8 cellular contexts compared by ENCODE assay signal in genomic region chr17:35087731-35088646, GRCh38. TPM values are rescaled to one million over a fixed set of nuclear protein-coding genes. Genes with fewer than 3 reads are reported as not detected.
DNase-seq lines count a peak whose midpoint lies in the region; ATAC-seq and TF ChIP-seq lines count a peak whose summit lies in the region.

No MANE protein-coding gene starts in this region.

- H3K4me1 Mint-ChIP-seq in activated T-helper 1 cell treated with anti-CD3 and anti-CD28 coated beads, Interleukin-12 subunit alpha, Interleukin-12 subunit beta, Interleukin-2, Interleukin-4 antibody, amounts not matched to agents 30 ng/mL and 10 ng/mL and 1 ng/mL, durations not matched to agents 14 hours and 24 hours and 36 hours (ENCODE audit: low read depth), result peaks cover 60% of the 10 kb centered on the region

- H3K36me3 Mint-ChIP-seq in activated T-helper 1 cell treated with anti-CD3 and anti-CD28 coated beads, Interleukin-12 subunit alpha, Interleukin-12 subunit beta, Interleukin-2, Interleukin-4 antibody, amounts not matched to agents 30 ng/mL and 10 ng/mL and 1 ng/mL, durations not matched to agents 14 hours and 24 hours and 36 hours (ENCODE audit: low read depth), result peaks cover 10% of the 10 kb centered on the region

- peak overlapping the region; percentile 93 for H3K4me3 Mint-ChIP-seq in activated T-helper 1 cell treated with anti-CD3 and anti-CD28 coated beads, Interleukin-12 subunit alpha, Interleukin-12 subunit beta, Interleukin-2, Interleukin-4 antibody, amounts not matched to agents 30 ng/mL and 10 ng/mL and 1 ng/mL, durations not matched to agents 14 hours and 24 hours and 36 hours

- peak overlapping the region; percentile 74 for H3K4me3 ChIP-seq in fibroblast of pulmonary artery (replicated peaks; ENCODE audit: low read depth, low read length)

- TF ChIP-seq CTCF in fibroblast of pulmonary artery (IDR thresholded peaks at IDR 0.05; ENCODE audit: low read length, missing control alignments), result peak; percentile 6

- peak overlapping the region; percentile 93 for H3K27ac Mint-ChIP-seq in activated T-helper 1 cell treated with anti-CD3 and anti-CD28 coated beads, Interleukin-12 subunit alpha, Interleukin-12 subunit beta, Interleukin-2, Interleukin-4 antibody, amounts not matched to agents 30 ng/mL and 10 ng/mL and 1 ng/mL, durations not matched to agents 14 hours and 24 hours and 36 hours

- intact Hi-C loops in activated T-helper 1 cell treated with anti-CD3 and anti-CD28 coated beads, Interleukin-12 subunit alpha, Interleukin-12 subunit beta, Interleukin-2, Interleukin-4 antibody, amounts not matched to agents 30 ng/mL and 10 ng/mL and 1 ng/mL, durations not matched to agents 14 hours and 24 hours and 36 hours (cut with micrococcal nuclease), result loop anchor here (1.0 kb wide), 4 partner anchors 8 to 25 kb away; partner anchors contain the start of gene RFFL

- H3K9me3 Mint-ChIP-seq in activated T-helper 1 cell treated with anti-CD3 and anti-CD28 coated beads, Interleukin-12 subunit alpha, Interleukin-12 subunit beta, Interleukin-2, Interleukin-4 antibody, amounts not matched to agents 30 ng/mL and 10 ng/mL and 1 ng/mL, durations not matched to agents 14 hours and 24 hours and 36 hours, result no peaks in the 10 kb centered on the region

- H3K27me3 Mint-ChIP-seq in activated T-helper 1 cell treated with anti-CD3 and anti-CD28 coated beads, Interleukin-12 subunit alpha, Interleukin-12 subunit beta, Interleukin-2, Interleukin-4 antibody, amounts not matched to agents 30 ng/mL and 10 ng/mL and 1 ng/mL, durations not matched to agents 14 hours and 24 hours and 36 hours (ENCODE audit: insufficient read depth), result no peaks in the 10 kb centered on the region

- DNase-seq in COLO668 (lab: John Stamatoyannopoulos, UW; ENCODE audit: unreplicated experiment) (peak; percentile 21), NCI-H226 (peak; percentile 22), fibroblast of pulmonary artery (ENCODE audit: low read depth) (peak; percentile 52), myocyte (ENCODE audit: low read depth) (peak; percentile 80), ureter (ENCODE audit: low spot score) (peak; percentile 56)
- DNase-seq in activated T-helper 1 cell treated with anti-CD3 and anti-CD28 coated beads, Interleukin-12 subunit alpha, Interleukin-12 subunit beta, Interleukin-2, Interleukin-4 antibody, amounts not matched to agents 30 ng/mL and 10 ng/mL and 1 ng/mL, durations not matched to agents 14 hours and 24 hours and 36 hours (ENCODE audit: low spot score), result peak; percentile 34

- ATAC-seq in GM21619 (IDR thresholded peaks at IDR 0.05; ENCODE audit: unreplicated experiment) (peak; percentile 10), GM21423 (IDR thresholded peaks at IDR 0.05; ENCODE audit: unreplicated experiment) (no peak)

RNA-seq across cellular contexts. Expression of gene RFFL, which starts 24.5 kb away (rescaled TPM):
- total RNA-seq in activated T-helper 1 cell treated with anti-CD3 and anti-CD28 coated beads, Interleukin-12 subunit alpha, Interleukin-12 subunit beta, Interleukin-2, Interleukin-4 antibody, amounts not matched to agents 30 ng/mL and 10 ng/mL and 1 ng/mL, durations not matched to agents 14 hours and 24 hours and 36 hours, result 28.1 and 28.2 TPM in 2 replicates
- 9.9 and 12.9 TPM in 2 replicates for total RNA-seq in myocyte
- polyA plus RNA-seq in myocyte (2012), result 8.2 TPM
- total RNA-seq in ureter, result 40.1 TPM

RNA-seq across cellular contexts. Expression of gene RAD51D, which starts 31.7 kb away (rescaled TPM):
- 29.8 and 34.9 TPM in 2 replicates for total RNA-seq in activated T-helper 1 cell treated with anti-CD3 and anti-CD28 coated beads, Interleukin-12 subunit alpha, Interleukin-12 subunit beta, Interleukin-2, Interleukin-4 antibody, amounts not matched to agents 30 ng/mL and 10 ng/mL and 1 ng/mL, durations not matched to agents 14 hours and 24 hours and 36 hours
- total RNA-seq in myocyte (4.6 and 6.6 TPM in 2 replicates), ureter (13.1 TPM)
- polyA plus RNA-seq in myocyte (2012), result 10.9 TPM

RNA-seq across cellular contexts. Expression of gene FNDC8, which starts 33.4 kb away (rescaled TPM):
- total RNA-seq in activated T-helper 1 cell treated with anti-CD3 and anti-CD28 coated beads, Interleukin-12 subunit alpha, Interleukin-12 subunit beta, Interleukin-2, Interleukin-4 antibody, amounts not matched to agents 30 ng/mL and 10 ng/mL and 1 ng/mL, durations not matched to agents 14 hours and 24 hours and 36 hours, result not detected in 2 replicates
- total RNA-seq in myocyte (not detected in 2 replicates), ureter (not detected)
- polyA plus RNA-seq in myocyte (2012), result not detected

RNA-seq across cellular contexts. Expression of gene NLE1, which starts 54.1 kb away (rescaled TPM):
- 51.1 and 54.4 TPM in 2 replicates for total RNA-seq in activated T-helper 1 cell treated with anti-CD3 and anti-CD28 coated beads, Interleukin-12 subunit alpha, Interleukin-12 subunit beta, Interleukin-2, Interleukin-4 antibody, amounts not matched to agents 30 ng/mL and 10 ng/mL and 1 ng/mL, durations not matched to agents 14 hours and 24 hours and 36 hours
- total RNA-seq in myocyte, result 15.0 and 15.7 TPM in 2 replicates
- 11.6 TPM for polyA plus RNA-seq in myocyte (2012)
- 20.0 TPM for total RNA-seq in ureter

RNA-seq across cellular contexts. Expression of gene UNC45B, which starts 59.6 kb away (rescaled TPM):
- not detected in 2 replicates for total RNA-seq in activated T-helper 1 cell treated with anti-CD3 and anti-CD28 coated beads, Interleukin-12 subunit alpha, Interleukin-12 subunit beta, Interleukin-2, Interleukin-4 antibody, amounts not matched to agents 30 ng/mL and 10 ng/mL and 1 ng/mL, durations not matched to agents 14 hours and 24 hours and 36 hours
- total RNA-seq in myocyte (266 and 287 TPM in 2 replicates), ureter (0.08 TPM)
- 71.8 TPM for polyA plus RNA-seq in myocyte (2012)

Comparison
In these comparisons a context has a peak if more than half of its experiments do, and no peak if none do; other contexts are left out.
1. DNase-seq: peak in every context shown above with its lines; median percentile 80 in myocyte; 56 in ureter; 52 in fibroblast of pulmonary artery; 34 in activated T-helper 1 cell treated with anti-CD3 and anti-CD28 coated beads, Interleukin-12 subunit alpha, Interleukin-12 subunit beta, Interleukin-2, Interleukin-4 antibody, amounts not matched to agents 30 ng/mL and 10 ng/mL and 1 ng/mL, durations not matched to agents 14 hours and 24 hours and 36 hours; 22 in NCI-H226; 21 in COLO668.